In genomic region chr2:74756356-74756890, GRCh38 we compare ENCODE assay signal across 1 cellular context.
A peak's percentile ranks its signal among the peaks of the same experiment; 100 is the strongest.
TF ChIP-seq lines count a peak whose summit lies in the region.

No MANE protein-coding gene starts in this region.

TF ChIP-seq in HepG2, 621 proteins besides CTCF, POLR2A, EP300 and RAD21 (continued from another document and continues in another):
- TF ChIP-seq NR2F1 (CRISPR knock-in tag; IDR thresholded peaks at IDR 0.05) (no peak), SP1 (IDR thresholded peaks at IDR 0.05) (no peak), SP1 (CRISPR knock-in tag; IDR thresholded peaks at IDR 0.05) (no peak), ZNF296 (CRISPR knock-in tag; conservative IDR thresholded peaks at IDR 0.05) (no peak), ZNF574 (CRISPR knock-in tag; IDR thresholded peaks at IDR 0.05) (no peak), HBP1 (CRISPR knock-in tag; IDR thresholded peaks at IDR 0.05; ENCODE audit: low read depth) (no peak), HNRNPL (IDR thresholded peaks at IDR 0.05; ENCODE audit: low read depth, low read length) (no peak), RNF2 (conservative IDR thresholded peaks at IDR 0.05; ENCODE audit: low read depth) (no peak), ZNF101 (CRISPR knock-in tag; IDR thresholded peaks at IDR 0.05; ENCODE audit: borderline replicate concordance, low read depth) (no peak), ZNF512B (CRISPR knock-in tag; IDR thresholded peaks at IDR 0.05; ENCODE audit: borderline replicate concordance) (no peak), MED1 (CRISPR knock-in tag; IDR thresholded peaks at IDR 0.05) (peak; percentile 92), ZHX1 (CRISPR knock-in tag; IDR thresholded peaks at IDR 0.05; ENCODE audit: low read depth) (no peak), CCDC6 (CRISPR knock-in tag; IDR thresholded peaks at IDR 0.05) (no peak), ZNF224 (CRISPR knock-in tag; IDR thresholded peaks at IDR 0.05) (no peak), SYNCRIP (IDR thresholded peaks at IDR 0.05; ENCODE audit: insufficient read depth, low read depth, low read length) (no peak), THAP9 (CRISPR knock-in tag; IDR thresholded peaks at IDR 0.05; ENCODE audit: borderline replicate concordance) (no peak), IKZF4 (CRISPR knock-in tag; IDR thresholded peaks at IDR 0.05; ENCODE audit: borderline replicate concordance, low read depth, not compliant biosample characterization) (no peak), ZNF460 (CRISPR knock-in tag; IDR thresholded peaks at IDR 0.05; ENCODE audit: borderline replicate concordance) (no peak), STAG1 (CRISPR knock-in tag; IDR thresholded peaks at IDR 0.05) (no peak; the same call in 1 of the 2 replicates), TP53 (CRISPR knock-in tag; conservative IDR thresholded peaks at IDR 0.05) (no peak), TSC22D2 (CRISPR knock-in tag; IDR thresholded peaks at IDR 0.05; ENCODE audit: borderline replicate concordance) (no peak), ZNF567 (CRISPR knock-in tag; IDR thresholded peaks at IDR 0.05; ENCODE audit: borderline replicate concordance) (no peak), ZNF350 (CRISPR knock-in tag; IDR thresholded peaks at IDR 0.05; ENCODE audit: borderline replicate concordance, low read depth) (no peak), ZBTB1 (CRISPR knock-in tag; IDR thresholded peaks at IDR 0.05; ENCODE audit: borderline replicate concordance) (no peak), ZNF33A (CRISPR knock-in tag; IDR thresholded peaks at IDR 0.05; ENCODE audit: borderline replicate concordance) (no peak), U2AF1 (optimal IDR thresholded peaks at IDR 0.05; ENCODE audit: low read depth, low read length) (no peak), ZNF605 (CRISPR knock-in tag; IDR thresholded peaks at IDR 0.05) (0 out of 2 replicates have a peak, but pooled peaks have one; percentile 24), ZNF883 (CRISPR knock-in tag; IDR thresholded peaks at IDR 0.05; ENCODE audit: not compliant biosample characterization) (no peak), ZNF30 (CRISPR knock-in tag; IDR thresholded peaks at IDR 0.05) (no peak), TCF7 (IDR thresholded peaks at IDR 0.05; ENCODE audit: low read depth) (peak; percentile 55), TERF1 (CRISPR knock-in tag; IDR thresholded peaks at IDR 0.05) (no peak), ZSCAN21 (CRISPR knock-in tag; IDR thresholded peaks at IDR 0.05; ENCODE audit: borderline replicate concordance) (no peak), SP4 (CRISPR knock-in tag; IDR thresholded peaks at IDR 0.05) (no peak), KLF15 (CRISPR knock-in tag; IDR thresholded peaks at IDR 0.05; ENCODE audit: borderline replicate concordance) (no peak), TIGD3 (CRISPR knock-in tag; IDR thresholded peaks at IDR 0.05; ENCODE audit: borderline replicate concordance) (no peak)
- TF ChIP-seq, protein P1, sequence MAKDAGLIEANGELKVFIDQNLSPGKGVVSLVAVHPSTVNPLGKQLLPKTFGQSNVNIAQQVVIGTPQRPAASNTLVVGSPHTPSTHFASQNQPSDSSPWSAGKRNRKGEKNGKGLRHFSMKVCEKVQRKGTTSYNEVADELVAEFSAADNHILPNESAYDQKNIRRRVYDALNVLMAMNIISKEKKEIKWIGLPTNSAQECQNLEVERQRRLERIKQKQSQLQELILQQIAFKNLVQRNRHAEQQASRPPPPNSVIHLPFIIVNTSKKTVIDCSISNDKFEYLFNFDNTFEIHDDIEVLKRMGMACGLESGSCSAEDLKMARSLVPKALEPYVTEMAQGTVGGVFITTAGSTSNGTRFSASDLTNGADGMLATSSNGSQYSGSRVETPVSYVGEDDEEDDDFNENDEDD (CRISPR knock-in tag; IDR thresholded peaks at IDR 0.05; ENCODE audit: borderline replicate concordance) = no peak
- TF ChIP-seq, protein P2, sequence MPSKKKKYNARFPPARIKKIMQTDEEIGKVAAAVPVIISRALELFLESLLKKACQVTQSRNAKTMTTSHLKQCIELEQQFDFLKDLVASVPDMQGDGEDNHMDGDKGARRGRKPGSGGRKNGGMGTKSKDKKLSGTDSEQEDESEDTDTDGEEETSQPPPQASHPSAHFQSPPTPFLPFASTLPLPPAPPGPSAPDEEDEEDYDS (CRISPR knock-in tag; IDR thresholded peaks at IDR 0.05) = no peak
- TF ChIP-seq, protein P3, sequence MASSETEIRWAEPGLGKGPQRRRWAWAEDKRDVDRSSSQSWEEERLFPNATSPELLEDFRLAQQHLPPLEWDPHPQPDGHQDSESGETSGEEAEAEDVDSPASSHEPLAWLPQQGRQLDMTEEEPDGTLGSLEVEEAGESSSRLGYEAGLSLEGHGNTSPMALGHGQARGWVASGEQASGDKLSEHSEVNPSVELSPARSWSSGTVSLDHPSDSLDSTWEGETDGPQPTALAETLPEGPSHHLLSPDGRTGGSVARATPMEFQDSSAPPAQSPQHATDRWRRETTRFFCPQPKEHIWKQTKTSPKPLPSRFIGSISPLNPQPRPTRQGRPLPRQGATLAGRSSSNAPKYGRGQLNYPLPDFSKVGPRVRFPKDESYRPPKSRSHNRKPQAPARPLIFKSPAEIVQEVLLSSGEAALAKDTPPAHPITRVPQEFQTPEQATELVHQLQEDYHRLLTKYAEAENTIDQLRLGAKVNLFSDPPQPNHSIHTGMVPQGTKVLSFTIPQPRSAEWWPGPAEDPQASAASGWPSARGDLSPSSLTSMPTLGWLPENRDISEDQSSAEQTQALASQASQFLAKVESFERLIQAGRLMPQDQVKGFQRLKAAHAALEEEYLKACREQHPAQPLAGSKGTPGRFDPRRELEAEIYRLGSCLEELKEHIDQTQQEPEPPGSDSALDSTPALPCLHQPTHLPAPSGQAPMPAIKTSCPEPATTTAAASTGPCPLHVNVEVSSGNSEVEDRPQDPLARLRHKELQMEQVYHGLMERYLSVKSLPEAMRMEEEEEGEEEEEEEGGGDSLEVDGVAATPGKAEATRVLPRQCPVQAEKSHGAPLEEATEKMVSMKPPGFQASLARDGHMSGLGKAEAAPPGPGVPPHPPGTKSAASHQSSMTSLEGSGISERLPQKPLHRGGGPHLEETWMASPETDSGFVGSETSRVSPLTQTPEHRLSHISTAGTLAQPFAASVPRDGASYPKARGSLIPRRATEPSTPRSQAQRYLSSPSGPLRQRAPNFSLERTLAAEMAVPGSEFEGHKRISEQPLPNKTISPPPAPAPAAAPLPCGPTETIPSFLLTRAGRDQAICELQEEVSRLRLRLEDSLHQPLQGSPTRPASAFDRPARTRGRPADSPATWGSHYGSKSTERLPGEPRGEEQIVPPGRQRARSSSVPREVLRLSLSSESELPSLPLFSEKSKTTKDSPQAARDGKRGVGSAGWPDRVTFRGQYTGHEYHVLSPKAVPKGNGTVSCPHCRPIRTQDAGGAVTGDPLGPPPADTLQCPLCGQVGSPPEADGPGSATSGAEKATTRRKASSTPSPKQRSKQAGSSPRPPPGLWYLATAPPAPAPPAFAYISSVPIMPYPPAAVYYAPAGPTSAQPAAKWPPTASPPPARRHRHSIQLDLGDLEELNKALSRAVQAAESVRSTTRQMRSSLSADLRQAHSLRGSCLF (CRISPR knock-in tag; IDR thresholded peaks at IDR 0.05; ENCODE audit: borderline replicate concordance) = no peak
